8 cellular contexts compared by ENCODE assay signal in the genomic region with DNA sequence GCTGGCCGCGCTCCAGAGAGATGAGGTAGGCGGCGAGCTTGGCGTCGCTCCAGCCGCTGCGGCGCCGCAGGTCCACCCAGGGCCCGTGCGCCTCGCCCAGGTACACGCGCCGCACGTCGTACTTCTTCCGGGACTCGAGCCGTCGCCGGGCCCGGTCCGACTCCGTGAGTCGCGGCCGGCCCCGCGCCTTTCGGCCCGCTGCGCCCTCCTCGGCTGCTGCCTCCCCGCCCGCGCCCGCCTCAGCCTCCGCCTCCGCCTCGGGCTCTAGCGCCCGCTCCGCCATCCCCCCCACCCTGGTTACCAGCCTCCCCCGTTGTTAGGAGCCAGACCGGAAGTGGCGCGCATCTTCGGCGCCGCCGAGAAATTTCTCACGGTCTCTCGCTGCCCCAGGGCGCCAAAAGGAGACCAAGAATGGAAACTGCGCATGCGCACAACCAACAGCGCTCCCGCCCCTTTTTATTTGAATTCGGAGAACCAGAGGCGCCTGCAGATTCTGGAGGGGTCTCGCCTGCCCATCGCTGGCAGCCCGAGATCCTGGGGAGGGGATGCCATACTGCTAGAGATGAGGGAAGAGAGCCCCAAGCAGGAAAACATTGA.
A peak's percentile ranks its signal among the peaks of the same experiment; 100 is the strongest.
DNase-seq lines count a peak whose midpoint lies in the region; ATAC-seq and TF ChIP-seq lines count a peak whose summit lies in the region.

A gene with protein sequence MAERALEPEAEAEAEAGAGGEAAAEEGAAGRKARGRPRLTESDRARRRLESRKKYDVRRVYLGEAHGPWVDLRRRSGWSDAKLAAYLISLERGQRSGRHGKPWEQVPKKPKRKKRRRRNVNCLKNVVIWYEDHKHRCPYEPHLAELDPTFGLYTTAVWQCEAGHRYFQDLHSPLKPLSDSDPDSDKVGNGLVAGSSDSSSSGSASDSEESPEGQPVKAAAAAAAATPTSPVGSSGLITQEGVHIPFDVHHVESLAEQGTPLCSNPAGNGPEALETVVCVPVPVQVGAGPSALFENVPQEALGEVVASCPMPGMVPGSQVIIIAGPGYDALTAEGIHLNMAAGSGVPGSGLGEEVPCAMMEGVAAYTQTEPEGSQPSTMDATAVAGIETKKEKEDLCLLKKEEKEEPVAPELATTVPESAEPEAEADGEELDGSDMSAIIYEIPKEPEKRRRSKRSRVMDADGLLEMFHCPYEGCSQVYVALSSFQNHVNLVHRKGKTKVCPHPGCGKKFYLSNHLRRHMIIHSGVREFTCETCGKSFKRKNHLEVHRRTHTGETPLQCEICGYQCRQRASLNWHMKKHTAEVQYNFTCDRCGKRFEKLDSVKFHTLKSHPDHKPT (minus strand): TSS at position 336 of the 597 bp plus-strand sequence. CDS start 53 bp downstream, at position 283.

- peak within 1 kb of the TSS; percentile 85 for H3K27ac ChIP-seq in muscle layer of colon (ENCODE audit: low read depth, low read length)

- H3K4me1 ChIP-seq in muscle layer of colon (ENCODE audit: insufficient read depth, low read length): peaks cover 7% of the 10 kb centered on the region

- peak within 1 kb of the TSS; percentile 75 to 78 for H3K4me3 ChIP-seq in muscle layer of colon (ENCODE audit: low read depth in 1 of 2, low read length in 2 of 2)

- peak; percentile 64 for TF ChIP-seq POLR2A in erythroblast (IDR thresholded peaks at IDR 0.05; ENCODE audit: low read length)

- H3K36me3 ChIP-seq in muscle layer of colon (ENCODE audit: insufficient read depth, low read length): no peaks in the 10 kb centered on the region

- peak; percentile 47 for ATAC-seq in GM21576 (IDR thresholded peaks at IDR 0.05; ENCODE audit: unreplicated experiment)

- TF ChIP-seq RAD21 in Ishikawa (IDR thresholded peaks at IDR 0.05; ENCODE audit: low read depth): no peak; the same call in 1 of the 2 replicates

- DNase-seq in DMS153 (lab: John Stamatoyannopoulos, UW) (peak; percentile 93), OCI-M2 (lab: John Stamatoyannopoulos, UW; ENCODE audit: unreplicated experiment) (peak; percentile 99), activated T-cell treated with anti-CD3 and anti-CD28 coated beads for 48 hours (ENCODE audit: low read depth) (peak; percentile 90), erythroblast (lab: John Stamatoyannopoulos, UW) (peak; percentile 96 to 97)
- DNase-seq in stimulated activated CD8-positive, alpha-beta memory T cell treated with anti-CD3 and anti-CD28 coated beads, Interleukin-7, amount 100 ng/mL, for 1 hour (ENCODE audit: low read depth in 2 of 2): peak; percentile 90 to 94

- H3K9ac ChIP-seq in muscle layer of colon (ENCODE audit: low read length): peak within 1 kb of the TSS; percentile 53

- no peaks in the 10 kb centered on the region for H3K9me3 ChIP-seq in muscle layer of colon (ENCODE audit: low read length)

- H3K27me3 ChIP-seq in muscle layer of colon (ENCODE audit: control insufficient read depth in 1 of 2, insufficient read depth in 2 of 2, low read length in 2 of 2): no peaks in the 10 kb centered on the region

- 0 out of 2 replicates have a peak, but pooled peaks have one; percentile 2 for TF ChIP-seq EP300 in Ishikawa (IDR thresholded peaks at IDR 0.05; ENCODE audit: borderline replicate concordance)

TF ChIP-seq in Ishikawa, 13 proteins besides CTCF, POLR2A, EP300 and RAD21:
- no peak for TF ChIP-seq ZBTB7A (IDR thresholded peaks at IDR 0.05; ENCODE audit: low read depth)
- TF ChIP-seq, protein P1, sequence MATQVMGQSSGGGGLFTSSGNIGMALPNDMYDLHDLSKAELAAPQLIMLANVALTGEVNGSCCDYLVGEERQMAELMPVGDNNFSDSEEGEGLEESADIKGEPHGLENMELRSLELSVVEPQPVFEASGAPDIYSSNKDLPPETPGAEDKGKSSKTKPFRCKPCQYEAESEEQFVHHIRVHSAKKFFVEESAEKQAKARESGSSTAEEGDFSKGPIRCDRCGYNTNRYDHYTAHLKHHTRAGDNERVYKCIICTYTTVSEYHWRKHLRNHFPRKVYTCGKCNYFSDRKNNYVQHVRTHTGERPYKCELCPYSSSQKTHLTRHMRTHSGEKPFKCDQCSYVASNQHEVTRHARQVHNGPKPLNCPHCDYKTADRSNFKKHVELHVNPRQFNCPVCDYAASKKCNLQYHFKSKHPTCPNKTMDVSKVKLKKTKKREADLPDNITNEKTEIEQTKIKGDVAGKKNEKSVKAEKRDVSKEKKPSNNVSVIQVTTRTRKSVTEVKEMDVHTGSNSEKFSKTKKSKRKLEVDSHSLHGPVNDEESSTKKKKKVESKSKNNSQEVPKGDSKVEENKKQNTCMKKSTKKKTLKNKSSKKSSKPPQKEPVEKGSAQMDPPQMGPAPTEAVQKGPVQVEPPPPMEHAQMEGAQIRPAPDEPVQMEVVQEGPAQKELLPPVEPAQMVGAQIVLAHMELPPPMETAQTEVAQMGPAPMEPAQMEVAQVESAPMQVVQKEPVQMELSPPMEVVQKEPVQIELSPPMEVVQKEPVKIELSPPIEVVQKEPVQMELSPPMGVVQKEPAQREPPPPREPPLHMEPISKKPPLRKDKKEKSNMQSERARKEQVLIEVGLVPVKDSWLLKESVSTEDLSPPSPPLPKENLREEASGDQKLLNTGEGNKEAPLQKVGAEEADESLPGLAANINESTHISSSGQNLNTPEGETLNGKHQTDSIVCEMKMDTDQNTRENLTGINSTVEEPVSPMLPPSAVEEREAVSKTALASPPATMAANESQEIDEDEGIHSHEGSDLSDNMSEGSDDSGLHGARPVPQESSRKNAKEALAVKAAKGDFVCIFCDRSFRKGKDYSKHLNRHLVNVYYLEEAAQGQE (IDR thresholded peaks at IDR 0.05; ENCODE audit: low read depth): no peak
- TF ChIP-seq CEBPB (IDR thresholded peaks at IDR 0.05): no peak
- TF ChIP-seq YY1 (IDR thresholded peaks at IDR 0.05; ENCODE audit: low read depth): 0 out of 2 replicates have a peak, but pooled peaks have one; percentile 1
- TF ChIP-seq FOXM1 (IDR thresholded peaks at IDR 0.05; ENCODE audit: borderline replicate concordance, low read depth): no peak
- TF ChIP-seq NFIC (IDR thresholded peaks at IDR 0.05): peak; percentile 66; the same call in 1 of the 2 replicates
- peak; percentile 95 for TF ChIP-seq CREB1 (IDR thresholded peaks at IDR 0.05; ENCODE audit: low read depth)
- TF ChIP-seq TAF1 (IDR thresholded peaks at IDR 0.05; ENCODE audit: low read depth): peak; percentile 67
- TF ChIP-seq MAX (IDR thresholded peaks at IDR 0.05): peak; percentile 38; the same call in 1 of the 2 replicates
- peak; percentile 49; the same call in 1 of the 2 replicates for TF ChIP-seq TCF12 (IDR thresholded peaks at IDR 0.05; ENCODE audit: low read depth)
- no peak for TF ChIP-seq TEAD4 (IDR thresholded peaks at IDR 0.05)
- TF ChIP-seq USF1 (IDR thresholded peaks at IDR 0.05): no peak
- TF ChIP-seq EGR1 (IDR thresholded peaks at IDR 0.05): no peak

Comparison
In these comparisons a context has a peak if more than half of its experiments do, and no peak if none do; other contexts are left out.
1. Peak in every context shown above with its lines: DNase-seq, ATAC-seq, H3K4me3 ChIP-seq and H3K27ac ChIP-seq.